Comparison of ENCODE assay signal across 8 cellular contexts in genomic region chr16:78770353-78771091, GRCh38.
DNase-seq lines count a peak whose midpoint lies in the region; ATAC-seq lines count a peak whose summit lies in the region.

No MANE protein-coding gene starts in this region.

- peaks cover 5% of the 10 kb centered on the region for H3K9me3 Mint-ChIP-seq in T-helper 2 cell treated with Interferon-gamma antibody and Interleukin-4, amounts not matched to agents 5 μg/mL and 100 μg/mL, for 36 hours

- peak; percentile 51 for ATAC-seq in GM19324 (IDR thresholded peaks at IDR 0.05; ENCODE audit: low FRiP score, unreplicated experiment)

- no peak overlapping the region for H3K27ac Mint-ChIP-seq in T-helper 2 cell treated with Interferon-gamma antibody and Interleukin-4, amounts not matched to agents 5 μg/mL and 100 μg/mL, for 36 hours

- in situ Hi-C loops in KBM-7 (cut with MboI; ENCODE audit: low pct_unique_long_range_greater_than_20kb, low sequenced_read_pairs) = no loop called here

- peaks cover 28% of the 10 kb centered on the region for H3K4me1 Mint-ChIP-seq in T-helper 2 cell treated with Interferon-gamma antibody and Interleukin-4, amounts not matched to agents 5 μg/mL and 100 μg/mL, for 36 hours (ENCODE audit: low read depth)

- H3K36me3 Mint-ChIP-seq in T-helper 2 cell treated with Interferon-gamma antibody and Interleukin-4, amounts not matched to agents 5 μg/mL and 100 μg/mL, for 36 hours (ENCODE audit: low read depth) = peaks cover 4% of the 10 kb centered on the region

- H3K4me3 Mint-ChIP-seq in T-helper 2 cell treated with Interferon-gamma antibody and Interleukin-4, amounts not matched to agents 5 μg/mL and 100 μg/mL, for 36 hours = no peak overlapping the region

- peak; percentile 58 for DNase-seq in AG20443 (ENCODE audit: low spot score)
- DNase-seq in KBM-7 = peak; percentile 75
- peak; percentile 72 for DNase-seq in T-helper 2 cell treated with Interferon-gamma antibody and Interleukin-4, amounts not matched to agents 5 μg/mL and 100 μg/mL, for 36 hours (ENCODE audit: low spot score)
- peak in 52 of 58 donors; percentile 2 to 83 (median 48) for DNase-seq in anterior cingulate cortex (lab: John Stamatoyannopoulos, UW)
- DNase-seq in iPS-NIHi11 (ENCODE audit: low spot score) = peak; percentile 96
- peak; percentile 85 for DNase-seq in stimulated activated CD4-positive, alpha-beta T cell treated with anti-CD3 and anti-CD28 coated beads, Interleukin-1b, Interleukin-23, amount 100 ng/mL, for 48 hours
- DNase-seq in NCI-H128 (lab: John Stamatoyannopoulos, UW; ENCODE audit: unreplicated experiment) = no peak

- peaks cover 4% of the 10 kb centered on the region for H3K27me3 Mint-ChIP-seq in T-helper 2 cell treated with Interferon-gamma antibody and Interleukin-4, amounts not matched to agents 5 μg/mL and 100 μg/mL, for 36 hours (ENCODE audit: low read depth)
